Comparison of ENCODE assay signal across 1 cellular context in genomic region chr5:91850031-91850430, GRCh38.
TF ChIP-seq lines count a peak whose summit lies in the region.

No MANE protein-coding gene starts in this region.

TF ChIP-seq in GM23338, 12 proteins besides CTCF, POLR2A, EP300 and RAD21 (continued from another document):
- TF ChIP-seq, protein P1, sequence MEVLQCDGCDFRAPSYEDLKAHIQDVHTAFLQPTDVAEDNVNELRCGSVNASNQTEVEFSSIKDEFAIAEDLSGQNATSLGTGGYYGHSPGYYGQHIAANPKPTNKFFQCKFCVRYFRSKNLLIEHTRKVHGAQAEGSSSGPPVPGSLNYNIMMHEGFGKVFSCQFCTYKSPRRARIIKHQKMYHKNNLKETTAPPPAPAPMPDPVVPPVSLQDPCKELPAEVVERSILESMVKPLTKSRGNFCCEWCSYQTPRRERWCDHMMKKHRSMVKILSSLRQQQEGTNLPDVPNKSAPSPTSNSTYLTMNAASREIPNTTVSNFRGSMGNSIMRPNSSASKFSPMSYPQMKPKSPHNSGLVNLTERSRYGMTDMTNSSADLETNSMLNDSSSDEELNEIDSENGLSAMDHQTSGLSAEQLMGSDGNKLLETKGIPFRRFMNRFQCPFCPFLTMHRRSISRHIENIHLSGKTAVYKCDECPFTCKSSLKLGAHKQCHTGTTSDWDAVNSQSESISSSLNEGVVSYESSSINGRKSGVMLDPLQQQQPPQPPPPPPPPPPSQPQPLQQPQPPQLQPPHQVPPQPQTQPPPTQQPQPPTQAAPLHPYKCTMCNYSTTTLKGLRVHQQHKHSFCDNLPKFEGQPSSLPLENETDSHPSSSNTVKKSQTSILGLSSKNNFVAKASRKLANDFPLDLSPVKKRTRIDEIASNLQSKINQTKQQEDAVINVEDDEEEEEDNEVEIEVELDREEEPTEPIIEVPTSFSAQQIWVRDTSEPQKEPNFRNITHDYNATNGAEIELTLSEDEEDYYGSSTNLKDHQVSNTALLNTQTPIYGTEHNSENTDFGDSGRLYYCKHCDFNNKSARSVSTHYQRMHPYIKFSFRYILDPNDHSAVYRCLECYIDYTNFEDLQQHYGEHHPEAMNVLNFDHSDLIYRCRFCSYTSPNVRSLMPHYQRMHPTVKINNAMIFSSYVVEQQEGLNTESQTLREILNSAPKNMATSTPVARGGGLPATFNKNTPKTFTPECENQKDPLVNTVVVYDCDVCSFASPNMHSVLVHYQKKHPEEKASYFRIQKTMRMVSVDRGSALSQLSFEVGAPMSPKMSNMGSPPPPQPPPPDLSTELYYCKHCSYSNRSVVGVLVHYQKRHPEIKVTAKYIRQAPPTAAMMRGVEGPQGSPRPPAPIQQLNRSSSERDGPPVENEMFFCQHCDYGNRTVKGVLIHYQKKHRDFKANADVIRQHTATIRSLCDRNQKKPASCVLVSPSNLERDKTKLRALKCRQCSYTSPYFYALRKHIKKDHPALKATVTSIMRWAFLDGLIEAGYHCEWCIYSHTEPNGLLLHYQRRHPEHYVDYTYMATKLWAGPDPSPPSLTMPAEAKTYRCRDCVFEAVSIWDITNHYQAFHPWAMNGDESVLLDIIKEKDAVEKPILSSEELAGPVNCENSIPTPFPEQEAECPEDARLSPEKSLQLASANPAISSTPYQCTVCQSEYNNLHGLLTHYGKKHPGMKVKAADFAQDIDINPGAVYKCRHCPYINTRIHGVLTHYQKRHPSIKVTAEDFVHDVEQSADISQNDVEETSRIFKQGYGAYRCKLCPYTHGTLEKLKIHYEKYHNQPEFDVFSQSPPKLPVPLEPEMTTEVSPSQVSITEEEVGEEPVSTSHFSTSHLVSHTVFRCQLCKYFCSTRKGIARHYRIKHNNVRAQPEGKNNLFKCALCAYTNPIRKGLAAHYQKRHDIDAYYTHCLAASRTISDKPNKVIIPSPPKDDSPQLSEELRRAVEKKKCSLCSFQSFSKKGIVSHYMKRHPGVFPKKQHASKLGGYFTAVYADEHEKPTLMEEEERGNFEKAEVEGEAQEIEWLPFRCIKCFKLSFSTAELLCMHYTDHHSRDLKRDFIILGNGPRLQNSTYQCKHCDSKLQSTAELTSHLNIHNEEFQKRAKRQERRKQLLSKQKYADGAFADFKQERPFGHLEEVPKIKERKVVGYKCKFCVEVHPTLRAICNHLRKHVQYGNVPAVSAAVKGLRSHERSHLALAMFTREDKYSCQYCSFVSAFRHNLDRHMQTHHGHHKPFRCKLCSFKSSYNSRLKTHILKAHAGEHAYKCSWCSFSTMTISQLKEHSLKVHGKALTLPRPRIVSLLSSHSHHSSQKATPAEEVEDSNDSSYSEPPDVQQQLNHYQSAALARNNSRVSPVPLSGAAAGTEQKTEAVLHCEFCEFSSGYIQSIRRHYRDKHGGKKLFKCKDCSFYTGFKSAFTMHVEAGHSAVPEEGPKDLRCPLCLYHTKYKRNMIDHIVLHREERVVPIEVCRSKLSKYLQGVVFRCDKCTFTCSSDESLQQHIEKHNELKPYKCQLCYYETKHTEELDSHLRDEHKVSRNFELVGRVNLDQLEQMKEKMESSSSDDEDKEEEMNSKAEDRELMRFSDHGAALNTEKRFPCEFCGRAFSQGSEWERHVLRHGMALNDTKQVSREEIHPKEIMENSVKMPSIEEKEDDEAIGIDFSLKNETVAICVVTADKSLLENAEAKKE (CRISPR knock-in tag; IDR thresholded peaks at IDR 0.05): no peak
TF ChIP-seq in GM23338: peak in this region for 1.
